15 cellular contexts compared by ENCODE assay signal in genomic region chr6:159805418-159806020, GRCh38.
"Had no signal": no experiment of that assay in that cellular context is flagged by ENCODE, and none has a peak within 500 bp of the region (broad histone marks: within the 10 kb centered on the region; RNA-seq: fewer than 3 reads in every experiment).

No MANE protein-coding gene starts in this region.

- H3K36me3 ChIP-seq: adrenal gland, left ventricle myocardium inferior, transverse colon had no signal

- H3K27ac ChIP-seq: adrenal gland, left ventricle myocardium inferior, transverse colon had no signal

- H3K4me1 ChIP-seq: adrenal gland, left ventricle myocardium inferior had no signal

- DNase-seq: activated CD4-positive, alpha-beta T cell treated with anti-CD3 and anti-CD28 coated beads for 48 hours; activated CD8-positive, alpha-beta T cell treated with anti-CD3 and anti-CD28 coated beads for 36 hours; activated effector memory CD4-positive, alpha-beta T cell treated with anti-CD3 and anti-CD28 coated beads, Interleukin-2, amount 50 U/mL, for 16 hours; activated T-cell treated with anti-CD3 and anti-CD28 coated beads, Interleukin-2, amount 50 U/mL, for 48 hours; adrenal gland; hippocampal formation; left ventricle myocardium inferior; naive thymus-derived CD8-positive, alpha-beta T cell; retina; stimulated activated CD4-positive, alpha-beta T cell treated with anti-CD3 and anti-CD28 coated beads, Interleukin-2, amount 100 ng/mL, for 48 hours; stimulated activated naive B cell treated with anti-CD40 and anti-IgM and Interleukin-4, amounts not matched to agents 10 μg/mL and 1 μg/mL and 100 μg/mL, for 72 hours; substantia nigra; T-helper 2 cell; transverse colon had no signal

- H3K4me3 ChIP-seq: adrenal gland, left ventricle myocardium inferior, transverse colon had no signal

- ATAC-seq: activated CD8-positive, alpha-beta T cell treated with anti-CD3 and anti-CD28 coated beads for 36 hours; naive thymus-derived CD8-positive, alpha-beta T cell; stimulated activated naive B cell treated with anti-CD40 and anti-IgM and Interleukin-4, amounts not matched to agents 10 μg/mL and 1 μg/mL and 100 μg/mL, for 72 hours; WTC11 had no signal

- H3K9me3 ChIP-seq: adrenal gland, left ventricle myocardium inferior, transverse colon had no signal

- H3K27me3 ChIP-seq: adrenal gland, transverse colon had no signal
